2 cellular contexts compared by ENCODE assay signal in the genomic region with DNA sequence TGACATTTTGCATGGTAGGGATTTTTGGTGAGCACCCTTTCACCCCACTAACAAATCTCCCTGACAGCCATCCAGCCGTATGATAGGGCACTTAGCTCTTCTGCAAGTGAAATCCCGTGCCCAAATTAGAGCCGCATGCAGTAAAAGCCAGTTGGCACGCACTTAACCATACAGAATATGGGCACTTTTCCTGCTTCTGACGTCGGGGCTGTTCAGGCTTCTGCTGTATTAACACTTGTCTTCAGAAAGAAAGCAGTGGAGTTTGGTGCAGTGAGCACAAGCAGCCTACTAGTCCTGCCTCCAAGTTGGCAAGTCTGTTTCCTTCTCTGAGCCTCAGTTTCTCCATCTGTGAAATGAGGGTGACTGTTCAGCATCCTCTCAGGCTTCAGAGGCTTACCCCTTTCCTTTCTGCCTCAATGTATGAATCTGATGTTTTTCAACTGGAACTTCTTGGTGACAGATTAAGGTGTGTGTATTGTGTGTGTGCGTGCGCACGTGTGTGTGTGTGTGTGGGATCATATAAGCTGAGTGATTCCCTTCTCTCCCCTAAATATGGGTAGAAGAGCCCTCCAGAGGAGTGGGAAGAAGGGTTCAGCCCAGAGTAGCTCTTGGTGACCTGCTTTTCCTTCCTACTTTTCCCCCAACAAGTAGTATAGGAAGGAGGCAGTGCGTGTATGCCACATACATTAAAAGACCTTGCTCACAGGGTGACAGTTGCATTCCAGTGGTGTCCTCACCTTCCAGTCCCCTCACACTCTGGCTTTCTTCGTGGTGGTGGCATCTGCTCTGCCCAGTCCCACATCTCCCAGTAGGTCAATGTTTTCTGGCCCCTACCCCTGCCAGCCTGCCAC.
TF ChIP-seq lines count a peak whose summit lies in the region.

No MANE protein-coding gene starts in this region.

TF ChIP-seq in A549, 52 proteins besides CTCF, POLR2A, EP300 and RAD21:
- TF ChIP-seq RARB (CRISPR knock-in tag; IDR thresholded peaks at IDR 0.05) = no peak
- TF ChIP-seq, protein P1, sequence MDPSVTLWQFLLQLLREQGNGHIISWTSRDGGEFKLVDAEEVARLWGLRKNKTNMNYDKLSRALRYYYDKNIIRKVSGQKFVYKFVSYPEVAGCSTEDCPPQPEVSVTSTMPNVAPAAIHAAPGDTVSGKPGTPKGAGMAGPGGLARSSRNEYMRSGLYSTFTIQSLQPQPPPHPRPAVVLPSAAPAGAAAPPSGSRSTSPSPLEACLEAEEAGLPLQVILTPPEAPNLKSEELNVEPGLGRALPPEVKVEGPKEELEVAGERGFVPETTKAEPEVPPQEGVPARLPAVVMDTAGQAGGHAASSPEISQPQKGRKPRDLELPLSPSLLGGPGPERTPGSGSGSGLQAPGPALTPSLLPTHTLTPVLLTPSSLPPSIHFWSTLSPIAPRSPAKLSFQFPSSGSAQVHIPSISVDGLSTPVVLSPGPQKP (IDR thresholded peaks at IDR 0.05; ENCODE audit: low read depth, low read length) = no peak
- TF ChIP-seq KDM5A (IDR thresholded peaks at IDR 0.05) = no peak
- 0 out of 2 replicates have a peak, but pooled peaks have one; percentile 25 for TF ChIP-seq BHLHE40 (IDR thresholded peaks at IDR 0.05; ENCODE audit: low read depth, low read length)
- no peak for TF ChIP-seq EHMT2 (IDR thresholded peaks at IDR 0.05; ENCODE audit: low read depth)
- no peak for TF ChIP-seq NFE2L2 (conservative IDR thresholded peaks at IDR 0.05; ENCODE audit: low read length)
- TF ChIP-seq MAFK (IDR thresholded peaks at IDR 0.05; ENCODE audit: partially characterized antibody) = peak; percentile 24
- peak in 1 of 2 experiments; percentile 48; a peak in 2 of 5 replicates for TF ChIP-seq JUN (IDR thresholded peaks at IDR 0.05)

TF ChIP-seq in SK-N-SH treated with all-trans-retinoic acid at 6 μM for 48 hours, 23 proteins besides CTCF, POLR2A, EP300 and RAD21:
- TF ChIP-seq ZC3H10 (CRISPR knock-in tag; IDR thresholded peaks at IDR 0.05) = no peak
- TF ChIP-seq, protein P2, sequence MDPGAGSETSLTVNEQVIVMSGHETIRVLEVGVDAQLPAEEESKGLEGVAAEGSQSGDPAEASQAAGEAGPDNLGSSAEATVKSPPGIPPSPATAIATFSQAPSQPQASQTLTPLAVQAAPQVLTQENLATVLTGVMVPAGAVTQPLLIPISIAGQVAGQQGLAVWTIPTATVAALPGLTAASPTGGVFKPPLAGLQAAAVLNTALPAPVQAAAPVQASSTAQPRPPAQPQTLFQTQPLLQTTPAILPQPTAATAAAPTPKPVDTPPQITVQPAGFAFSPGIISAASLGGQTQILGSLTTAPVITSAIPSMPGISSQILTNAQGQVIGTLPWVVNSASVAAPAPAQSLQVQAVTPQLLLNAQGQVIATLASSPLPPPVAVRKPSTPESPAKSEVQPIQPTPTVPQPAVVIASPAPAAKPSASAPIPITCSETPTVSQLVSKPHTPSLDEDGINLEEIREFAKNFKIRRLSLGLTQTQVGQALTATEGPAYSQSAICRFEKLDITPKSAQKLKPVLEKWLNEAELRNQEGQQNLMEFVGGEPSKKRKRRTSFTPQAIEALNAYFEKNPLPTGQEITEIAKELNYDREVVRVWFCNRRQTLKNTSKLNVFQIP (CRISPR knock-in tag; IDR thresholded peaks at IDR 0.05; ENCODE audit: borderline replicate concordance, low read depth) = no peak
- TF ChIP-seq ESRRG (CRISPR knock-in tag; IDR thresholded peaks at IDR 0.05) = no peak
- TF ChIP-seq RARB (CRISPR knock-in tag; IDR thresholded peaks at IDR 0.05) = no peak
- TF ChIP-seq, protein P3, sequence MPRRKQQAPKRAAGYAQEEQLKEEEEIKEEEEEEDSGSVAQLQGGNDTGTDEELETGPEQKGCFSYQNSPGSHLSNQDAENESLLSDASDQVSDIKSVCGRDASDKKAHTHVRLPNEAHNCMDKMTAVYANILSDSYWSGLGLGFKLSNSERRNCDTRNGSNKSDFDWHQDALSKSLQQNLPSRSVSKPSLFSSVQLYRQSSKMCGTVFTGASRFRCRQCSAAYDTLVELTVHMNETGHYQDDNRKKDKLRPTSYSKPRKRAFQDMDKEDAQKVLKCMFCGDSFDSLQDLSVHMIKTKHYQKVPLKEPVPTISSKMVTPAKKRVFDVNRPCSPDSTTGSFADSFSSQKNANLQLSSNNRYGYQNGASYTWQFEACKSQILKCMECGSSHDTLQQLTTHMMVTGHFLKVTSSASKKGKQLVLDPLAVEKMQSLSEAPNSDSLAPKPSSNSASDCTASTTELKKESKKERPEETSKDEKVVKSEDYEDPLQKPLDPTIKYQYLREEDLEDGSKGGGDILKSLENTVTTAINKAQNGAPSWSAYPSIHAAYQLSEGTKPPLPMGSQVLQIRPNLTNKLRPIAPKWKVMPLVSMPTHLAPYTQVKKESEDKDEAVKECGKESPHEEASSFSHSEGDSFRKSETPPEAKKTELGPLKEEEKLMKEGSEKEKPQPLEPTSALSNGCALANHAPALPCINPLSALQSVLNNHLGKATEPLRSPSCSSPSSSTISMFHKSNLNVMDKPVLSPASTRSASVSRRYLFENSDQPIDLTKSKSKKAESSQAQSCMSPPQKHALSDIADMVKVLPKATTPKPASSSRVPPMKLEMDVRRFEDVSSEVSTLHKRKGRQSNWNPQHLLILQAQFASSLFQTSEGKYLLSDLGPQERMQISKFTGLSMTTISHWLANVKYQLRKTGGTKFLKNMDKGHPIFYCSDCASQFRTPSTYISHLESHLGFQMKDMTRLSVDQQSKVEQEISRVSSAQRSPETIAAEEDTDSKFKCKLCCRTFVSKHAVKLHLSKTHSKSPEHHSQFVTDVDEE (CRISPR knock-in tag; IDR thresholded peaks at IDR 0.05) = no peak
- TF ChIP-seq, protein P4, sequence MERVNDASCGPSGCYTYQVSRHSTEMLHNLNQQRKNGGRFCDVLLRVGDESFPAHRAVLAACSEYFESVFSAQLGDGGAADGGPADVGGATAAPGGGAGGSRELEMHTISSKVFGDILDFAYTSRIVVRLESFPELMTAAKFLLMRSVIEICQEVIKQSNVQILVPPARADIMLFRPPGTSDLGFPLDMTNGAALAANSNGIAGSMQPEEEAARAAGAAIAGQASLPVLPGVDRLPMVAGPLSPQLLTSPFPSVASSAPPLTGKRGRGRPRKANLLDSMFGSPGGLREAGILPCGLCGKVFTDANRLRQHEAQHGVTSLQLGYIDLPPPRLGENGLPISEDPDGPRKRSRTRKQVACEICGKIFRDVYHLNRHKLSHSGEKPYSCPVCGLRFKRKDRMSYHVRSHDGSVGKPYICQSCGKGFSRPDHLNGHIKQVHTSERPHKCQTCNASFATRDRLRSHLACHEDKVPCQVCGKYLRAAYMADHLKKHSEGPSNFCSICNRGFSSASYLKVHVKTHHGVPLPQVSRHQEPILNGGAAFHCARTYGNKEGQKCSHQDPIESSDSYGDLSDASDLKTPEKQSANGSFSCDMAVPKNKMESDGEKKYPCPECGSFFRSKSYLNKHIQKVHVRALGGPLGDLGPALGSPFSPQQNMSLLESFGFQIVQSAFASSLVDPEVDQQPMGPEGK (CRISPR knock-in tag; IDR thresholded peaks at IDR 0.05; ENCODE audit: borderline replicate concordance) = no peak
- no peak for TF ChIP-seq ZFP3 (CRISPR knock-in tag; IDR thresholded peaks at IDR 0.05)
- TF ChIP-seq, protein P5, sequence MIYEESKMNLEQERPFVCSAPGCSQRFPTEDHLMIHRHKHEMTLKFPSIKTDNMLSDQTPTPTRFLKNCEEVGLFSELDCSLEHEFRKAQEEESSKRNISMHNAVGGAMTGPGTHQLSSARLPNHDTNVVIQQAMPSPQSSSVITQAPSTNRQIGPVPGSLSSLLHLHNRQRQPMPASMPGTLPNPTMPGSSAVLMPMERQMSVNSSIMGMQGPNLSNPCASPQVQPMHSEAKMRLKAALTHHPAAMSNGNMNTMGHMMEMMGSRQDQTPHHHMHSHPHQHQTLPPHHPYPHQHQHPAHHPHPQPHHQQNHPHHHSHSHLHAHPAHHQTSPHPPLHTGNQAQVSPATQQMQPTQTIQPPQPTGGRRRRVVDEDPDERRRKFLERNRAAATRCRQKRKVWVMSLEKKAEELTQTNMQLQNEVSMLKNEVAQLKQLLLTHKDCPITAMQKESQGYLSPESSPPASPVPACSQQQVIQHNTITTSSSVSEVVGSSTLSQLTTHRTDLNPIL (CRISPR knock-in tag; IDR thresholded peaks at IDR 0.05; ENCODE audit: low read depth) = no peak
- no peak for TF ChIP-seq BACH2 (CRISPR knock-in tag; IDR thresholded peaks at IDR 0.05; ENCODE audit: borderline replicate concordance)
- TF ChIP-seq ZNF70 (CRISPR knock-in tag; IDR thresholded peaks at IDR 0.05) = no peak
- TF ChIP-seq, protein P6, sequence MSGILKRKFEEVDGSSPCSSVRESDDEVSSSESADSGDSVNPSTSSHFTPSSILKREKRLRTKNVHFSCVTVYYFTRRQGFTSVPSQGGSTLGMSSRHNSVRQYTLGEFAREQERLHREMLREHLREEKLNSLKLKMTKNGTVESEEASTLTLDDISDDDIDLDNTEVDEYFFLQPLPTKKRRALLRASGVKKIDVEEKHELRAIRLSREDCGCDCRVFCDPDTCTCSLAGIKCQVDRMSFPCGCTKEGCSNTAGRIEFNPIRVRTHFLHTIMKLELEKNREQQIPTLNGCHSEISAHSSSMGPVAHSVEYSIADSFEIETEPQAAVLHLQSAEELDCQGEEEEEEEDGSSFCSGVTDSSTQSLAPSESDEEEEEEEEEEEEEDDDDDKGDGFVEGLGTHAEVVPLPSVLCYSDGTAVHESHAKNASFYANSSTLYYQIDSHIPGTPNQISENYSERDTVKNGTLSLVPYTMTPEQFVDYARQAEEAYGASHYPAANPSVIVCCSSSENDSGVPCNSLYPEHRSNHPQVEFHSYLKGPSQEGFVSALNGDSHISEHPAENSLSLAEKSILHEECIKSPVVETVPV (CRISPR knock-in tag; IDR thresholded peaks at IDR 0.05) = no peak
TF ChIP-seq in SK-N-SH treated with all-trans-retinoic acid at 6 μM for 48 hours: peak in this region for 0.
